Comparison of ENCODE assay signal across 28 cellular contexts in the genomic region with DNA sequence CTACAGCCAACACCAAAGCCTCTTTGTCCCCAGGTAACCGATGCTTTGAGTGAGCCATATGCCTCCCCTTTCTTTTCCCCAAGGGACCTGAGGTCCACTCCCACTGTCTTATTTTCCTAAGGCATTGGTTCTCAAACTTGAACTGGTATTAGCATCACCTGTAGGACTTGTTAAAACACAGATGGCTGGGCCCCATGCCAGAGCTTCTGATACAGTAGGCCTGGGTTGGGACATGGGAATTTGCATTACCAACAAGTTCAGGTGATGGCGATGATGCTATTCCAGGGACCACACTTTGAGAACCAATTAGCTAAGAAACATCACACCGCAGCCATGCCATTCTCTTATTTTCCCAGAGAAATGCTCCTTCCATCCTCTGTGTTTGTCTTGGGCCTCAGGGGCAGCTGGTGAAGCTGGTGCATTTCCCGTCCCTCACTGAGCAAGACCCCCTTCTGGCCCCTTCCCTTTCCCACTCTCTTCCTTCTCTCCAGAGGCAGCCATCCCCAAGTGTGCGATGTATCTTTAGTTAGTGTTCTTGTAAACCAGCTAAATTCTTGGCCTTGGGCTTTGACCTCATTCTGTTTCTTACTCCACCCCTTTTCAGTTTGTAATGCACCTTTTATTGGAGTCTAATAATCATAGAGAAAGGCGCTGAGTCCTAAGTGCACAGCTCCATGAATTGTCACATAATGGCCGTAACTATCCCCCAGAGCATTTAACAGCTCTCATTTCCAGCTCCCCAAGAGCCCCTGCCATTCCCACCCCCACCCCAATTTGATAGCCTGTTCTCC. TPM values are rescaled to one million over a fixed set of nuclear protein-coding genes. Genes with fewer than 3 reads are reported as not detected.
DNase-seq lines count a peak whose midpoint lies in the region; ATAC-seq and TF ChIP-seq lines count a peak whose summit lies in the region.
"Had no signal": no experiment of that assay in that cellular context is flagged by ENCODE, and none has a peak within 500 bp of the region (broad histone marks: within the 10 kb centered on the region; RNA-seq: fewer than 3 reads in every experiment).

No MANE protein-coding gene starts in this region.

- no peak overlapping the region for H3K4me3 ChIP-seq in epithelial cell of esophagus (ENCODE audit: low read length)
- H3K4me3 ChIP-seq: body of pancreas, lung, MG63, right lobe of liver, SJCRH30 had no signal

- ATAC-seq in sciatic nerve (no peak), GM19467 (IDR thresholded peaks at IDR 0.05; ENCODE audit: unreplicated experiment) (no peak), HG02970 (IDR thresholded peaks at IDR 0.05; ENCODE audit: low FRiP score, unreplicated experiment) (no peak)
- ATAC-seq: body of pancreas; right lobe of liver; stimulated activated naive B cell treated with anti-CD40 and anti-IgM and Interleukin-4, amounts not matched to agents 10 μg/mL and 1 μg/mL and 100 μg/mL, for 72 hours had no signal

- intact Hi-C loops in sciatic nerve (cut with DNase I) = no loop called here

- DNase-seq in NCI-H82 (lab: John Stamatoyannopoulos, UW) (peak; percentile 31), NCI-H82 treated with DMSO at 0.1 percent for 48 hours (lab: John Stamatoyannopoulos, UW; ENCODE audit: unreplicated experiment) (no peak), NCI-H524 (lab: John Stamatoyannopoulos, UW) (peak; percentile 12 to 73), epithelial cell of esophagus (ENCODE audit: low read depth) (peak; percentile 55), sciatic nerve (ENCODE audit: low spot score) (peak; percentile 44), hypothalamus (lab: John Stamatoyannopoulos, UW) (no peak)
- DNase-seq: activated CD4-positive, alpha-beta T cell treated with anti-CD3 and anti-CD28 coated beads, Interleukin-2, amount 50 U/mL, for 48 hours; activated gamma-delta T cell; body of pancreas; Calu3; effector memory CD4-positive, alpha-beta T cell; erythroblast; foreskin fibroblast; KG1; kidney glomerular epithelial cell; MG63; NCI-H1436; NCI-H2081 treated with DMSO at 0.1 percent for 48 hours; NCI-H510A treated with DMSO at 0.1 percent for 48 hours; right lobe of liver; SJCRH30; stimulated activated CD4-positive, alpha-beta T cell treated with anti-CD3 and anti-CD28 coated beads, Interleukin-4, amount 100 ng/mL, for 4 hours; stimulated activated naive B cell treated with anti-CD40 and anti-IgM and Interleukin-4, amounts not matched to agents 10 μg/mL and 1 μg/mL and 100 μg/mL, for 72 hours had no signal

- no peak for TF ChIP-seq CTCF in epithelial cell of esophagus (IDR thresholded peaks at IDR 0.05; ENCODE audit: insufficient read depth, low read depth, low read length, missing control alignments)

RNA-seq across cellular contexts. Expression of gene TTC22, which starts 14.2 kb away (rescaled TPM):
- total RNA-seq in sciatic nerve = 0.36 TPM
- total RNA-seq: A172, RPMI7951, SJCRH30 had no signal

RNA-seq across cellular contexts. Expression of gene PARS2, which starts 51.0 kb away (rescaled TPM):
- 3.6 TPM for total RNA-seq in sciatic nerve

Comparison
In these comparisons a context has a peak if more than half of its experiments do, and no peak if none do; other contexts are left out.
1. DNase-seq: peak in NCI-H82 (single experiment), NCI-H524 (2 of 2), epithelial cell of esophagus (single experiment) and sciatic nerve (single experiment); none in NCI-H82 treated with DMSO at 0.1 percent for 48 hours (single experiment) and hypothalamus (0 of 51).